In genomic region chr19:35042056-35042730, GRCh38 we compare ENCODE assay signal across 1 cellular context.
TF ChIP-seq lines count a peak whose summit lies in the region.

No MANE protein-coding gene starts in this region.

TF ChIP-seq in HepG2, 621 proteins besides CTCF, POLR2A, EP300 and RAD21 (continued from another document and continues in another):
- TF ChIP-seq AFF4 (CRISPR knock-in tag; IDR thresholded peaks at IDR 0.05) (0 out of 2 replicates have a peak, but pooled peaks have one; percentile 75), ZSCAN9 (CRISPR knock-in tag; IDR thresholded peaks at IDR 0.05; ENCODE audit: borderline replicate concordance) (no peak), ZBTB46 (CRISPR knock-in tag; IDR thresholded peaks at IDR 0.05; ENCODE audit: borderline replicate concordance) (no peak), RFX3 (CRISPR knock-in tag; IDR thresholded peaks at IDR 0.05) (peak; percentile 9; the same call in 1 of the 2 replicates), ZSCAN22 (CRISPR knock-in tag; IDR thresholded peaks at IDR 0.05) (no peak), ZNF646 (CRISPR knock-in tag; IDR thresholded peaks at IDR 0.05) (no peak), ATM (IDR thresholded peaks at IDR 0.05; ENCODE audit: borderline replicate concordance) (no peak), ZNF746 (CRISPR knock-in tag; IDR thresholded peaks at IDR 0.05) (peak; percentile 68), SP4 (CRISPR knock-in tag; IDR thresholded peaks at IDR 0.05) (no peak; the same call in 1 of the 2 replicates), ZNF687 (CRISPR knock-in tag; IDR thresholded peaks at IDR 0.05) (peak; percentile 60), FOXC1 (CRISPR knock-in tag; IDR thresholded peaks at IDR 0.05; ENCODE audit: borderline replicate concordance) (peak; percentile 38; the same call in 1 of the 2 replicates), SP5 (CRISPR knock-in tag; IDR thresholded peaks at IDR 0.05; ENCODE audit: borderline replicate concordance, low read depth) (peak; percentile 63; the same call in 1 of the 2 replicates), ZNF562 (CRISPR knock-in tag; IDR thresholded peaks at IDR 0.05; ENCODE audit: borderline replicate concordance) (no peak), PHF21A (CRISPR knock-in tag; IDR thresholded peaks at IDR 0.05) (0 out of 2 replicates have a peak, but pooled peaks have one; percentile 15), ZFP90 (CRISPR knock-in tag; IDR thresholded peaks at IDR 0.05; ENCODE audit: borderline replicate concordance) (0 out of 2 replicates have a peak, but pooled peaks have one; percentile 75), HDAC2 (CRISPR knock-in tag; IDR thresholded peaks at IDR 0.05) (peak; percentile 53; the same call in 1 of the 2 replicates), POLR2AphosphoS2 (IDR thresholded peaks at IDR 0.05; ENCODE audit: low read depth, low read length) (no peak), RBM22 (optimal IDR thresholded peaks at IDR 0.05; ENCODE audit: low read length) (no peak), HBP1 (CRISPR knock-in tag; IDR thresholded peaks at IDR 0.05; ENCODE audit: low read depth) (no peak), ELK4 (CRISPR knock-in tag; IDR thresholded peaks at IDR 0.05; ENCODE audit: borderline replicate concordance) (no peak), ZNF772 (CRISPR knock-in tag; IDR thresholded peaks at IDR 0.05) (peak; percentile 64; the same call in 1 of the 2 replicates), CENPBD1 (CRISPR knock-in tag; IDR thresholded peaks at IDR 0.05; ENCODE audit: borderline replicate concordance, low read depth) (no peak), POLR2G (IDR thresholded peaks at IDR 0.05; ENCODE audit: low read depth, low read length) (peak; percentile 90)
- TF ChIP-seq, protein P1, sequence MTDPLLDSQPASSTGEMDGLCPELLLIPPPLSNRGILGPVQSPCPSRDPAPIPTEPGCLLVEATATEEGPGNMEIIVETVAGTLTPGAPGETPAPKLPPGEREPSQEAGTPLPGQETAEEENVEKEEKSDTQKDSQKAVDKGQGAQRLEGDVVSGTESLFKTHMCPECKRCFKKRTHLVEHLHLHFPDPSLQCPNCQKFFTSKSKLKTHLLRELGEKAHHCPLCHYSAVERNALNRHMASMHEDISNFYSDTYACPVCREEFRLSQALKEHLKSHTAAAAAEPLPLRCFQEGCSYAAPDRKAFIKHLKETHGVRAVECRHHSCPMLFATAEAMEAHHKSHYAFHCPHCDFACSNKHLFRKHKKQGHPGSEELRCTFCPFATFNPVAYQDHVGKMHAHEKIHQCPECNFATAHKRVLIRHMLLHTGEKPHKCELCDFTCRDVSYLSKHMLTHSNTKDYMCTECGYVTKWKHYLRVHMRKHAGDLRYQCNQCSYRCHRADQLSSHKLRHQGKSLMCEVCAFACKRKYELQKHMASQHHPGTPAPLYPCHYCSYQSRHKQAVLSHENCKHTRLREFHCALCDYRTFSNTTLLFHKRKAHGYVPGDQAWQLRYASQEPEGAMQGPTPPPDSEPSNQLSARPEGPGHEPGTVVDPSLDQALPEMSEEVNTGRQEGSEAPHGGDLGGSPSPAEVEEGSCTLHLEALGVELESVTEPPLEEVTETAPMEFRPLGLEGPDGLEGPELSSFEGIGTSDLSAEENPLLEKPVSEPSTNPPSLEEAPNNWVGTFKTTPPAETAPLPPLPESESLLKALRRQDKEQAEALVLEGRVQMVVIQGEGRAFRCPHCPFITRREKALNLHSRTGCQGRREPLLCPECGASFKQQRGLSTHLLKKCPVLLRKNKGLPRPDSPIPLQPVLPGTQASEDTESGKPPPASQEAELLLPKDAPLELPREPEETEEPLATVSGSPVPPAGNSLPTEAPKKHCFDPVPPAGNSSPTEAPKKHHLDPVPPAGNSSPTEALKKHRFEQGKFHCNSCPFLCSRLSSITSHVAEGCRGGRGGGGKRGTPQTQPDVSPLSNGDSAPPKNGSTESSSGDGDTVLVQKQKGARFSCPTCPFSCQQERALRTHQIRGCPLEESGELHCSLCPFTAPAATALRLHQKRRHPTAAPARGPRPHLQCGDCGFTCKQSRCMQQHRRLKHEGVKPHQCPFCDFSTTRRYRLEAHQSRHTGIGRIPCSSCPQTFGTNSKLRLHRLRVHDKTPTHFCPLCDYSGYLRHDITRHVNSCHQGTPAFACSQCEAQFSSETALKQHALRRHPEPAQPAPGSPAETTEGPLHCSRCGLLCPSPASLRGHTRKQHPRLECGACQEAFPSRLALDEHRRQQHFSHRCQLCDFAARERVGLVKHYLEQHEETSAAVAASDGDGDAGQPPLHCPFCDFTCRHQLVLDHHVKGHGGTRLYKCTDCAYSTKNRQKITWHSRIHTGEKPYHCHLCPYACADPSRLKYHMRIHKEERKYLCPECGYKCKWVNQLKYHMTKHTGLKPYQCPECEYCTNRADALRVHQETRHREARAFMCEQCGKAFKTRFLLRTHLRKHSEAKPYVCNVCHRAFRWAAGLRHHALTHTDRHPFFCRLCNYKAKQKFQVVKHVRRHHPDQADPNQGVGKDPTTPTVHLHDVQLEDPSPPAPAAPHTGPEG (CRISPR knock-in tag; IDR thresholded peaks at IDR 0.05): no peak
- TF ChIP-seq, protein P2, sequence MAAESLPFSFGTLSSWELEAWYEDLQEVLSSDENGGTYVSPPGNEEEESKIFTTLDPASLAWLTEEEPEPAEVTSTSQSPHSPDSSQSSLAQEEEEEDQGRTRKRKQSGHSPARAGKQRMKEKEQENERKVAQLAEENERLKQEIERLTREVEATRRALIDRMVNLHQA (CRISPR knock-in tag; IDR thresholded peaks at IDR 0.05): no peak
